ENCODE assay signal across 16 cellular contexts in genomic region chr1:182426442-182427430, GRCh38. TPM values are rescaled to one million over a fixed set of nuclear protein-coding genes. Genes with fewer than 3 reads are reported as not detected.
DNase-seq lines count a peak whose midpoint lies in the region; ATAC-seq and TF ChIP-seq lines count a peak whose summit lies in the region.
"Had no signal": no experiment of that assay in that cellular context is flagged by ENCODE, and none has a peak within 500 bp of the region (broad histone marks: within the 10 kb centered on the region; RNA-seq: fewer than 3 reads in every experiment).

No MANE protein-coding gene starts in this region.

- 59 to 74% (median 64%) methylated on average over 7 of the region's 7 CpGs for WGBS in spleen, 5 donors

- H3K36me3 Mint-ChIP-seq in CD8-positive, alpha-beta memory T cell: no peaks in the 10 kb centered on the region

- H3K9me3 Mint-ChIP-seq in CD8-positive, alpha-beta memory T cell: no peaks in the 10 kb centered on the region

- peaks cover 20% of the 10 kb centered on the region for H3K4me1 ChIP-seq in CD8-positive, alpha-beta memory T cell (ENCODE audit: insufficient read depth, low read length)
- H3K4me1 ChIP-seq in spleen: peaks cover 0 to 12% (median 2%) of the 10 kb centered on the region in 6 donors
- H3K4me1 ChIP-seq: upper lobe of left lung had no signal

- POLR2A ChIA-PET in CD8-positive, alpha-beta memory T cell (lab: Charles Lee): no interaction called here

- H3K4me3 Mint-ChIP-seq in CD8-positive, alpha-beta memory T cell: peak overlapping the region in 1 of 7 donors; percentile 83

- peak overlapping the region; percentile 55 to 91 (median 79) for H3K27ac Mint-ChIP-seq in CD8-positive, alpha-beta memory T cell

- H3K4me3 ChIP-seq in CD8-positive, alpha-beta memory T cell (ENCODE audit: low read length): no peak overlapping the region
- H3K4me3 ChIP-seq in spleen: no peak overlapping the region
- H3K4me3 ChIP-seq: ovary, upper lobe of left lung had no signal

- H3K27me3 Mint-ChIP-seq in CD8-positive, alpha-beta memory T cell: peaks cover 2 to 11% of the 10 kb centered on the region in 2 donors

- no peak for DNase-seq in CD8-positive, alpha-beta memory T cell
- no peak for DNase-seq in medulla oblongata (ENCODE audit: extremely low spot score)
- no peak for DNase-seq in activated CD4-positive, alpha-beta T cell treated with anti-CD3 and anti-CD28 coated beads for 1 hour
- DNase-seq in stimulated activated CD8-positive, alpha-beta memory T cell treated with anti-CD3 and anti-CD28 coated beads, Interleukin-4, amount 100 ng/mL, for 48 hours: no peak
- no peak for DNase-seq in spleen
- DNase-seq: ACHN; activated T-cell treated with anti-CD3 and anti-CD28 coated beads, Interleukin-2, amount 50 U/mL, for 48 hours; DND-41; NCI-H1436; ovary; upper lobe of left lung had no signal

- no peaks in the 10 kb centered on the region for H3K36me3 ChIP-seq in CD8-positive, alpha-beta memory T cell (ENCODE audit: insufficient read depth, low read length)
- H3K36me3 ChIP-seq in spleen: no peaks in the 10 kb centered on the region
- H3K36me3 ChIP-seq: ovary, upper lobe of left lung had no signal

- peaks cover 26 to 38% (median 26%) of the 10 kb centered on the region in 3 donors for H3K4me1 Mint-ChIP-seq in CD8-positive, alpha-beta memory T cell

- no peak overlapping the region for H3K27ac ChIP-seq in CD8-positive, alpha-beta memory T cell (ENCODE audit: low read depth, low read length)
- H3K27ac ChIP-seq in spleen: peak overlapping the region in 1 of 8 donors; percentile 46
- H3K27ac ChIP-seq: ovary, upper lobe of left lung had no signal

- TF ChIP-seq CTCF in spleen (IDR thresholded peaks at IDR 0.05 in 8 of 11, conservative IDR thresholded peaks at IDR 0.05 in 3 of 11): no peak

- H3K9me3 ChIP-seq in CD8-positive, alpha-beta memory T cell (ENCODE audit: low read length): no peaks in the 10 kb centered on the region
- H3K9me3 ChIP-seq in spleen: no peaks in the 10 kb centered on the region
- H3K9me3 ChIP-seq: ovary, upper lobe of left lung had no signal

- ATAC-seq in GM19035 (IDR thresholded peaks at IDR 0.05; ENCODE audit: unreplicated experiment): peak; percentile 58
- peak; percentile 61 for ATAC-seq in HG02571 (IDR thresholded peaks at IDR 0.05; ENCODE audit: unreplicated experiment)
- peak; percentile 72 for ATAC-seq in HG03342 (IDR thresholded peaks at IDR 0.05; ENCODE audit: unreplicated experiment)
- ATAC-seq: Panc1 had no signal

- no peak for TF ChIP-seq POLR2A in spleen (IDR thresholded peaks at IDR 0.05)

- CTCF ChIA-PET in CD8-positive, alpha-beta memory T cell (lab: Charles Lee): no interaction called here

- intact Hi-C loops in spleen (cut with DNase I; ENCODE audit: low total_unique reads): no loop called here

- no peaks in the 10 kb centered on the region for H3K27me3 ChIP-seq in CD8-positive, alpha-beta memory T cell (ENCODE audit: insufficient read depth, low read length, poor library complexity, severe bottlenecking)
- no peaks in the 10 kb centered on the region for H3K27me3 ChIP-seq in spleen (replicated peaks in 1 of 7)
- H3K27me3 ChIP-seq: ovary, upper lobe of left lung had no signal

RNA-seq across cellular contexts. Expression of gene RGSL1, which starts 23.2 kb away (rescaled TPM):
- not detected for total RNA-seq in CD8-positive, alpha-beta memory T cell
- not detected for polyA plus RNA-seq in CD8-positive, alpha-beta memory T cell
- total RNA-seq in spleen: not detected
- not detected for polyA plus RNA-seq in spleen
- total RNA-seq: ovary; T-helper 2 cell treated with Interferon-gamma antibody and Interleukin-4, amounts not matched to agents 100 ng/mL and 5 ng/mL, for 36 hours; upper lobe of left lung had no signal
- polyA plus RNA-seq: ovary had no signal

RNA-seq across cellular contexts. Expression of gene TEDDM1, which starts 26.3 kb away (rescaled TPM):
- not detected for total RNA-seq in CD8-positive, alpha-beta memory T cell
- not detected for polyA plus RNA-seq in CD8-positive, alpha-beta memory T cell
- not detected for total RNA-seq in spleen
- not detected for polyA plus RNA-seq in spleen
- total RNA-seq: ovary; T-helper 2 cell treated with Interferon-gamma antibody and Interleukin-4, amounts not matched to agents 100 ng/mL and 5 ng/mL, for 36 hours; upper lobe of left lung had no signal

RNA-seq across cellular contexts. Expression of gene GLUL, which starts 35.1 kb away (rescaled TPM):
- 10 to 100 TPM; 31.2 to 32.7 TPM for total RNA-seq in CD8-positive, alpha-beta memory T cell
- 62.9 TPM for polyA plus RNA-seq in CD8-positive, alpha-beta memory T cell
- 1,000 to 10,000 TPM in 5 of 7 donors, 100 to 1,000 TPM in 2; 796 to 2,370 (median 1,733) TPM for total RNA-seq in spleen
- polyA plus RNA-seq in spleen: 100 to 1,000 TPM; 113 to 352 (median 297) TPM

Comparison
In these comparisons a context has a peak if more than half of its experiments do, and no peak if none do; other contexts are left out.
1. RNA of gene GLUL, which starts 35.1 kb away (total RNA-seq): 796 to 2,370 TPM in spleen; 31.2 to 32.7 TPM in CD8-positive, alpha-beta memory T cell; every median in the first group is over 10 times any median in the second.
2. Peak in every context shown above with its lines, with median percentiles within 50 percentile points of each other: ATAC-seq.